1 cellular context compared by ENCODE assay signal in the genomic region with DNA sequence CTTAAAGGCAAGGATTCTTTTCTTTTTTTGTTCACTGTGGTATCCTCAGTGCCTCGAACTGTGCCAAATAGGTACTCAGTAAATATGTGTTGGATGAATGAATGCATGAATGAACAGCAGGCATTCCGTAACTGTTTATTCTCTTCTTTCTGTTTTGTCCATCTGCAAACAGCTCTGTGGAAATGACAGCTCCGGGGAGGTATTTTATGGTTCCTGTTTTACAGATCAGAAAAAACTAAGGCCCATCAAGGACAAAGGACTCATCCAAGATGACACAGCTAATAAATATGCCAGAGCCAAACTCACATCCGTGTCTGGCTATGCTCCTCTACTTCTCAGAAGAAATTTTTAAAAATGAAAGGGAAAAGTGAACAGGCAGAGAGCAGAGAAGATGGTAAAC.
TF ChIP-seq lines count a peak whose summit lies in the region.

No MANE protein-coding gene starts in this region.

TF ChIP-seq in A549, 52 proteins besides CTCF, POLR2A, EP300 and RAD21 (continued from another document):
- TF ChIP-seq FOSB (CRISPR knock-in tag; IDR thresholded peaks at IDR 0.05) (no peak), MAZ (IDR thresholded peaks at IDR 0.05; ENCODE audit: borderline replicate concordance, low read depth, low read length) (no peak), NFE2L2 (conservative IDR thresholded peaks at IDR 0.05; ENCODE audit: low read length) (no peak), MYC (IDR thresholded peaks at IDR 0.05; ENCODE audit: borderline replicate concordance, low read length) (no peak), GATA3 (IDR thresholded peaks at IDR 0.05; ENCODE audit: borderline replicate concordance) (peak; percentile 45; the same call in 1 of the 2 replicates)
